ENCODE assay signal across 9 cellular contexts in genomic region chr15:83848315-83849050, GRCh38.
A peak's percentile ranks its signal among the peaks of the same experiment; 100 is the strongest.
DNase-seq lines count a peak whose midpoint lies in the region; ATAC-seq and TF ChIP-seq lines count a peak whose summit lies in the region.
"Had no signal": no experiment of that assay in that cellular context is flagged by ENCODE, and none has a peak within 500 bp of the region (broad histone marks: within the 10 kb centered on the region; RNA-seq: fewer than 3 reads in every experiment).

No MANE protein-coding gene starts in this region.

- peaks cover 72% of the 10 kb centered on the region for H3K4me1 ChIP-seq in RWPE2 (ENCODE audit: insufficient read depth, poor library complexity, severe bottlenecking)

- H3K27me3 ChIP-seq in RWPE2 (ENCODE audit: insufficient read depth, poor library complexity, severe bottlenecking) = no peaks in the 10 kb centered on the region

- H3K4me3 ChIP-seq in RWPE2 (ENCODE audit: severe bottlenecking) (no peak overlapping the region), fibroblast of pulmonary artery (replicated peaks; ENCODE audit: low read depth, low read length) (no peak overlapping the region)

- H3K27ac ChIP-seq in RWPE2 (ENCODE audit: poor library complexity, severe bottlenecking) = peak overlapping the region; percentile 85

- DNase-seq in GM03348 (ENCODE audit: low spot score) = peak; percentile 76
- DNase-seq in RWPE2 (ENCODE audit: low spot score) = no peak
- peak; percentile 97 for DNase-seq in fibroblast of pulmonary artery (ENCODE audit: low read depth)
- peak; percentile 53 for DNase-seq in pulmonary artery endothelial cell (ENCODE audit: low read depth, low spot score)
- no peak for DNase-seq in COLO668 (lab: John Stamatoyannopoulos, UW; ENCODE audit: unreplicated experiment)
- DNase-seq: GF-D8 had no signal

- ATAC-seq in RWPE2 (ENCODE audit: low read depth) (peak; percentile 58), GM18909 (IDR thresholded peaks at IDR 0.05; ENCODE audit: poor library complexity, unreplicated experiment) (no peak), GM21447 (IDR thresholded peaks at IDR 0.05; ENCODE audit: unreplicated experiment) (no peak), HG02571 (IDR thresholded peaks at IDR 0.05; ENCODE audit: unreplicated experiment) (no peak)

- no peaks in the 10 kb centered on the region for H3K9me3 ChIP-seq in RWPE2 (ENCODE audit: severe bottlenecking)

- TF ChIP-seq CTCF in RWPE2 (IDR thresholded peaks at IDR 0.05; ENCODE audit: poor library complexity, severe bottlenecking) (no peak), fibroblast of pulmonary artery (IDR thresholded peaks at IDR 0.05; ENCODE audit: low read length, missing control alignments) (no peak)

- H3K36me3 ChIP-seq in RWPE2 (ENCODE audit: low read depth) = no peaks in the 10 kb centered on the region

Comparison
In these comparisons a context has a peak if more than half of its experiments do, and no peak if none do; other contexts are left out.
1. DNase-seq: peak in GM03348 (single experiment), fibroblast of pulmonary artery (single experiment) and pulmonary artery endothelial cell (single experiment); none in RWPE2 (single experiment) and COLO668 (single experiment).